Comparison of ENCODE assay signal across 1 cellular context in the genomic region with DNA sequence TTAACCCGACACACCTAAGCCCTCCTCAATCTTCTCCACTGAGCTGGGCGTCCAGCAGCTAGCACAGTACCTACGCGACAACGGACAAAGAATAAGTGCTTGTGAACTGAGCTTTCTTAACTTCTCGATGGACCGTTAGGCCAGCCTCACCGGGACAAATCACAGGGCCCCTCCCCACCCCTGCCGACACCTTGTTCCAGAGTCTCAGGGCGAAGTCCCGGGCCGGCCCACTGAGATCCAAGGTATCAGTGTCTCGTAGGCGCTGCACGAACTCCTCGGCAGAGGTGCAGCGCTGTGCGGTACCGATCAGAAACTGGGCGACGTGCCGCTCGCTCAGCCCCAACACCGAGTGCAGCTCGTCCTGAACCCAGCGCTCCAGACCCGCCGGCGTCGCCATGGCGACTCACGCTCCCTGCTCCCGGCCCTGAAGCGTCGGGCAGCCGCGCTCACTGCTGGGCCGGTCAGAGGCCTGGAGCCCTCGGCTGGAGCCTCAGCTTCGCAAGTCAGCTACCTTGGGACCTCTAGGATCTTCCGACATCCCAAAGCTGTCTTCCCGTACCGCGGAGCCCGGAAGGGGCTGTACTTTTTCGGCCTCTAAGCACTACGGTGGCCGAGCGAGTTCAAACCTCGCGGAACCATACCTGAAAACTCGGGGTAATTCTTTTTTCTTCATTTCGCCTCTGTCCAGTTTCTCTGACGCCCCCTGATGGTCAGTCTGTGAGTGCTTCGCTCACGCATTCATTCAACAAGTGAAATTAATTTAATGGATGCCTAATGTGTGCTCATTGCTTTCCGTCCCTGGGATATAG.
TF ChIP-seq lines count a peak whose summit lies in the region.

A gene (minus strand): TSS at position 562 of the 809 bp plus-strand sequence. CDS start 165 bp downstream, at position 397.

TF ChIP-seq in GM12878, 131 proteins besides CTCF, POLR2A, EP300 and RAD21 (continued from another document and continues in another):
- TF ChIP-seq, protein P1, sequence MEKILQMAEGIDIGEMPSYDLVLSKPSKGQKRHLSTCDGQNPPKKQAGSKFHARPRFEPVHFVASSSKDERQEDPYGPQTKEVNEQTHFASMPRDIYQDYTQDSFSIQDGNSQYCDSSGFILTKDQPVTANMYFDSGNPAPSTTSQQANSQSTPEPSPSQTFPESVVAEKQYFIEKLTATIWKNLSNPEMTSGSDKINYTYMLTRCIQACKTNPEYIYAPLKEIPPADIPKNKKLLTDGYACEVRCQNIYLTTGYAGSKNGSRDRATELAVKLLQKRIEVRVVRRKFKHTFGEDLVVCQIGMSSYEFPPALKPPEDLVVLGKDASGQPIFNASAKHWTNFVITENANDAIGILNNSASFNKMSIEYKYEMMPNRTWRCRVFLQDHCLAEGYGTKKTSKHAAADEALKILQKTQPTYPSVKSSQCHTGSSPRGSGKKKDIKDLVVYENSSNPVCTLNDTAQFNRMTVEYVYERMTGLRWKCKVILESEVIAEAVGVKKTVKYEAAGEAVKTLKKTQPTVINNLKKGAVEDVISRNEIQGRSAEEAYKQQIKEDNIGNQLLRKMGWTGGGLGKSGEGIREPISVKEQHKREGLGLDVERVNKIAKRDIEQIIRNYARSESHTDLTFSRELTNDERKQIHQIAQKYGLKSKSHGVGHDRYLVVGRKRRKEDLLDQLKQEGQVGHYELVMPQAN (conservative IDR thresholded peaks at IDR 0.05): peak; percentile 96
- no peak for TF ChIP-seq EZH2 (IDR thresholded peaks at IDR 0.05; ENCODE audit: borderline replicate concordance, control insufficient read depth, low read depth, low read length)
- TF ChIP-seq CBFB (IDR thresholded peaks at IDR 0.05; ENCODE audit: low read depth): peak; percentile 81; the same call in 1 of the 2 replicates
- TF ChIP-seq SPI1 (IDR thresholded peaks at IDR 0.05; ENCODE audit: borderline replicate concordance, insufficient read depth, low read depth, low read length): no peak
- TF ChIP-seq RFX5 (IDR thresholded peaks at IDR 0.05; ENCODE audit: low read depth, low read length): no peak
- TF ChIP-seq ZNF217 (IDR thresholded peaks at IDR 0.05): no peak
- no peak for TF ChIP-seq WRNIP1 (IDR thresholded peaks at IDR 0.05; ENCODE audit: borderline replicate concordance, low read depth, low read length)
- no peak for TF ChIP-seq YBX1 (IDR thresholded peaks at IDR 0.05)
- TF ChIP-seq MTA2 (IDR thresholded peaks at IDR 0.05; ENCODE audit: low read depth): no peak
- no peak for TF ChIP-seq EED (IDR thresholded peaks at IDR 0.05; ENCODE audit: low read depth)
- no peak for TF ChIP-seq PAX8 (IDR thresholded peaks at IDR 0.05)
- TF ChIP-seq MXI1 (IDR thresholded peaks at IDR 0.05; ENCODE audit: low read depth, low read length): no peak
- TF ChIP-seq, protein P2, sequence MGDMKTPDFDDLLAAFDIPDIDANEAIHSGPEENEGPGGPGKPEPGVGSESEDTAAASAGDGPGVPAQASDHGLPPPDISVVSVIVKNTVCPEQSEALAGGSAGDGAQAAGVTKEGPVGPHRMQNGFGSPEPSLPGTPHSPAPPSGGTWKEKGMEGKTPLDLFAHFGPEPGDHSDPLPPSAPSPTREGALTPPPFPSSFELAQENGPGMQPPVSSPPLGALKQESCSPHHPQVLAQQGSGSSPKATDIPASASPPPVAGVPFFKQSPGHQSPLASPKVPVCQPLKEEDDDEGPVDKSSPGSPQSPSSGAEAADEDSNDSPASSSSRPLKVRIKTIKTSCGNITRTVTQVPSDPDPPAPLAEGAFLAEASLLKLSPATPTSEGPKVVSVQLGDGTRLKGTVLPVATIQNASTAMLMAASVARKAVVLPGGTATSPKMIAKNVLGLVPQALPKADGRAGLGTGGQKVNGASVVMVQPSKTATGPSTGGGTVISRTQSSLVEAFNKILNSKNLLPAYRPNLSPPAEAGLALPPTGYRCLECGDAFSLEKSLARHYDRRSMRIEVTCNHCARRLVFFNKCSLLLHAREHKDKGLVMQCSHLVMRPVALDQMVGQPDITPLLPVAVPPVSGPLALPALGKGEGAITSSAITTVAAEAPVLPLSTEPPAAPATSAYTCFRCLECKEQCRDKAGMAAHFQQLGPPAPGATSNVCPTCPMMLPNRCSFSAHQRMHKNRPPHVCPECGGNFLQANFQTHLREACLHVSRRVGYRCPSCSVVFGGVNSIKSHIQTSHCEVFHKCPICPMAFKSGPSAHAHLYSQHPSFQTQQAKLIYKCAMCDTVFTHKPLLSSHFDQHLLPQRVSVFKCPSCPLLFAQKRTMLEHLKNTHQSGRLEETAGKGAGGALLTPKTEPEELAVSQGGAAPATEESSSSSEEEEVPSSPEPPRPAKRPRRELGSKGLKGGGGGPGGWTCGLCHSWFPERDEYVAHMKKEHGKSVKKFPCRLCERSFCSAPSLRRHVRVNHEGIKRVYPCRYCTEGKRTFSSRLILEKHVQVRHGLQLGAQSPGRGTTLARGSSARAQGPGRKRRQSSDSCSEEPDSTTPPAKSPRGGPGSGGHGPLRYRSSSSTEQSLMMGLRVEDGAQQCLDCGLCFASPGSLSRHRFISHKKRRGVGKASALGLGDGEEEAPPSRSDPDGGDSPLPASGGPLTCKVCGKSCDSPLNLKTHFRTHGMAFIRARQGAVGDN (IDR thresholded peaks at IDR 0.05): no peak
- TF ChIP-seq, protein P3, sequence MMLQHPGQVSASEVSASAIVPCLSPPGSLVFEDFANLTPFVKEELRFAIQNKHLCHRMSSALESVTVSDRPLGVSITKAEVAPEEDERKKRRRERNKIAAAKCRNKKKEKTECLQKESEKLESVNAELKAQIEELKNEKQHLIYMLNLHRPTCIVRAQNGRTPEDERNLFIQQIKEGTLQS (IDR thresholded peaks at IDR 0.05; ENCODE audit: borderline replicate concordance, extremely low read depth, low read depth, low read length): no peak
- TF ChIP-seq CHD1 (IDR thresholded peaks at IDR 0.05; ENCODE audit: low read depth, low read length): no peak
- TF ChIP-seq, protein P4, sequence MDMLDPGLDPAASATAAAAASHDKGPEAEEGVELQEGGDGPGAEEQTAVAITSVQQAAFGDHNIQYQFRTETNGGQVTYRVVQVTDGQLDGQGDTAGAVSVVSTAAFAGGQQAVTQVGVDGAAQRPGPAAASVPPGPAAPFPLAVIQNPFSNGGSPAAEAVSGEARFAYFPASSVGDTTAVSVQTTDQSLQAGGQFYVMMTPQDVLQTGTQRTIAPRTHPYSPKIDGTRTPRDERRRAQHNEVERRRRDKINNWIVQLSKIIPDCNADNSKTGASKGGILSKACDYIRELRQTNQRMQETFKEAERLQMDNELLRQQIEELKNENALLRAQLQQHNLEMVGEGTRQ (IDR thresholded peaks at IDR 0.05; ENCODE audit: borderline replicate concordance, low read depth, low read length): no peak
- TF ChIP-seq SMAD5 (IDR thresholded peaks at IDR 0.05; ENCODE audit: low read depth): peak; percentile 66; the same call in 1 of the 2 replicates
- TF ChIP-seq, protein P5, sequence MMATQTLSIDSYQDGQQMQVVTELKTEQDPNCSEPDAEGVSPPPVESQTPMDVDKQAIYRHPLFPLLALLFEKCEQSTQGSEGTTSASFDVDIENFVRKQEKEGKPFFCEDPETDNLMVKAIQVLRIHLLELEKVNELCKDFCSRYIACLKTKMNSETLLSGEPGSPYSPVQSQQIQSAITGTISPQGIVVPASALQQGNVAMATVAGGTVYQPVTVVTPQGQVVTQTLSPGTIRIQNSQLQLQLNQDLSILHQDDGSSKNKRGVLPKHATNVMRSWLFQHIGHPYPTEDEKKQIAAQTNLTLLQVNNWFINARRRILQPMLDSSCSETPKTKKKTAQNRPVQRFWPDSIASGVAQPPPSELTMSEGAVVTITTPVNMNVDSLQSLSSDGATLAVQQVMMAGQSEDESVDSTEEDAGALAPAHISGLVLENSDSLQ (IDR thresholded peaks at IDR 0.05): 0 out of 2 replicates have a peak, but pooled peaks have one; percentile 12
- peak; percentile 37 for TF ChIP-seq SIX5 (IDR thresholded peaks at IDR 0.05; ENCODE audit: low read depth, low read length, severe bottlenecking)
- TF ChIP-seq, protein P6, sequence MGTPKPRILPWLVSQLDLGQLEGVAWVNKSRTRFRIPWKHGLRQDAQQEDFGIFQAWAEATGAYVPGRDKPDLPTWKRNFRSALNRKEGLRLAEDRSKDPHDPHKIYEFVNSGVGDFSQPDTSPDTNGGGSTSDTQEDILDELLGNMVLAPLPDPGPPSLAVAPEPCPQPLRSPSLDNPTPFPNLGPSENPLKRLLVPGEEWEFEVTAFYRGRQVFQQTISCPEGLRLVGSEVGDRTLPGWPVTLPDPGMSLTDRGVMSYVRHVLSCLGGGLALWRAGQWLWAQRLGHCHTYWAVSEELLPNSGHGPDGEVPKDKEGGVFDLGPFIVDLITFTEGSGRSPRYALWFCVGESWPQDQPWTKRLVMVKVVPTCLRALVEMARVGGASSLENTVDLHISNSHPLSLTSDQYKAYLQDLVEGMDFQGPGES (IDR thresholded peaks at IDR 0.05): no peak
- no peak for TF ChIP-seq SUZ12 (IDR thresholded peaks at IDR 0.05; ENCODE audit: unreplicated experiment)
- TF ChIP-seq GABPA (IDR thresholded peaks at IDR 0.05; ENCODE audit: low read depth): peak; percentile 80
- TF ChIP-seq NR2C1 (IDR thresholded peaks at IDR 0.05): no peak
- TF ChIP-seq ETV6 (conservative IDR thresholded peaks at IDR 0.05 in 1 of 2, IDR thresholded peaks at IDR 0.05 in 1 of 2; ENCODE audit: borderline replicate concordance in 1 of 2, low read depth in 1 of 2): no peak
- TF ChIP-seq CHD2 (IDR thresholded peaks at IDR 0.05; ENCODE audit: borderline replicate concordance, low read depth, low read length): peak; percentile 87
- TF ChIP-seq, protein P7, sequence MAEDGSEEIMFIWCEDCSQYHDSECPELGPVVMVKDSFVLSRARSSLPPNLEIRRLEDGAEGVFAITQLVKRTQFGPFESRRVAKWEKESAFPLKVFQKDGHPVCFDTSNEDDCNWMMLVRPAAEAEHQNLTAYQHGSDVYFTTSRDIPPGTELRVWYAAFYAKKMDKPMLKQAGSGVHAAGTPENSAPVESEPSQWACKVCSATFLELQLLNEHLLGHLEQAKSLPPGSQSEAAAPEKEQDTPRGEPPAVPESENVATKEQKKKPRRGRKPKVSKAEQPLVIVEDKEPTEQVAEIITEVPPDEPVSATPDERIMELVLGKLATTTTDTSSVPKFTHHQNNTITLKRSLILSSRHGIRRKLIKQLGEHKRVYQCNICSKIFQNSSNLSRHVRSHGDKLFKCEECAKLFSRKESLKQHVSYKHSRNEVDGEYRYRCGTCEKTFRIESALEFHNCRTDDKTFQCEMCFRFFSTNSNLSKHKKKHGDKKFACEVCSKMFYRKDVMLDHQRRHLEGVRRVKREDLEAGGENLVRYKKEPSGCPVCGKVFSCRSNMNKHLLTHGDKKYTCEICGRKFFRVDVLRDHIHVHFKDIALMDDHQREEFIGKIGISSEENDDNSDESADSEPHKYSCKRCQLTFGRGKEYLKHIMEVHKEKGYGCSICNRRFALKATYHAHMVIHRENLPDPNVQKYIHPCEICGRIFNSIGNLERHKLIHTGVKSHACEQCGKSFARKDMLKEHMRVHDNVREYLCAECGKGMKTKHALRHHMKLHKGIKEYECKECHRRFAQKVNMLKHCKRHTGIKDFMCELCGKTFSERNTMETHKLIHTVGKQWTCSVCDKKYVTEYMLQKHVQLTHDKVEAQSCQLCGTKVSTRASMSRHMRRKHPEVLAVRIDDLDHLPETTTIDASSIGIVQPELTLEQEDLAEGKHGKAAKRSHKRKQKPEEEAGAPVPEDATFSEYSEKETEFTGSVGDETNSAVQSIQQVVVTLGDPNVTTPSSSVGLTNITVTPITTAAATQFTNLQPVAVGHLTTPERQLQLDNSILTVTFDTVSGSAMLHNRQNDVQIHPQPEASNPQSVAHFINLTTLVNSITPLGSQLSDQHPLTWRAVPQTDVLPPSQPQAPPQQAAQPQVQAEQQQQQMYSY (CRISPR knock-in tag; IDR thresholded peaks at IDR 0.05): no peak
- no peak; the same call in none of the 2 replicates for TF ChIP-seq NBN (IDR thresholded peaks at IDR 0.05)
- peak; percentile 74 for TF ChIP-seq POLR2AphosphoS5 (IDR thresholded peaks at IDR 0.05; ENCODE audit: low read length)
- TF ChIP-seq BMI1 (IDR thresholded peaks at IDR 0.05; ENCODE audit: borderline replicate concordance): peak; percentile 82
- TF ChIP-seq STAT3 (IDR thresholded peaks at IDR 0.05; ENCODE audit: low read depth, low read length): no peak
- 0 out of 2 replicates have a peak, but pooled peaks have one; percentile 39 for TF ChIP-seq CBX5 (IDR thresholded peaks at IDR 0.05; ENCODE audit: low read depth)
- no peak for TF ChIP-seq BRCA1 (IDR thresholded peaks at IDR 0.05; ENCODE audit: low read depth, low read length)
- no peak for TF ChIP-seq TARDBP (IDR thresholded peaks at IDR 0.05; ENCODE audit: borderline replicate concordance)
- no peak for TF ChIP-seq DPF2 (IDR thresholded peaks at IDR 0.05)
- TF ChIP-seq, protein P8, sequence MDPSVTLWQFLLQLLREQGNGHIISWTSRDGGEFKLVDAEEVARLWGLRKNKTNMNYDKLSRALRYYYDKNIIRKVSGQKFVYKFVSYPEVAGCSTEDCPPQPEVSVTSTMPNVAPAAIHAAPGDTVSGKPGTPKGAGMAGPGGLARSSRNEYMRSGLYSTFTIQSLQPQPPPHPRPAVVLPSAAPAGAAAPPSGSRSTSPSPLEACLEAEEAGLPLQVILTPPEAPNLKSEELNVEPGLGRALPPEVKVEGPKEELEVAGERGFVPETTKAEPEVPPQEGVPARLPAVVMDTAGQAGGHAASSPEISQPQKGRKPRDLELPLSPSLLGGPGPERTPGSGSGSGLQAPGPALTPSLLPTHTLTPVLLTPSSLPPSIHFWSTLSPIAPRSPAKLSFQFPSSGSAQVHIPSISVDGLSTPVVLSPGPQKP (IDR thresholded peaks at IDR 0.05; ENCODE audit: low read depth, low read length): 0 out of 2 replicates have a peak, but pooled peaks have one; percentile 49
- peak; percentile 49; the same call in 1 of the 2 replicates for TF ChIP-seq BACH1 (IDR thresholded peaks at IDR 0.05; ENCODE audit: borderline replicate concordance)
- TF ChIP-seq, protein P9, sequence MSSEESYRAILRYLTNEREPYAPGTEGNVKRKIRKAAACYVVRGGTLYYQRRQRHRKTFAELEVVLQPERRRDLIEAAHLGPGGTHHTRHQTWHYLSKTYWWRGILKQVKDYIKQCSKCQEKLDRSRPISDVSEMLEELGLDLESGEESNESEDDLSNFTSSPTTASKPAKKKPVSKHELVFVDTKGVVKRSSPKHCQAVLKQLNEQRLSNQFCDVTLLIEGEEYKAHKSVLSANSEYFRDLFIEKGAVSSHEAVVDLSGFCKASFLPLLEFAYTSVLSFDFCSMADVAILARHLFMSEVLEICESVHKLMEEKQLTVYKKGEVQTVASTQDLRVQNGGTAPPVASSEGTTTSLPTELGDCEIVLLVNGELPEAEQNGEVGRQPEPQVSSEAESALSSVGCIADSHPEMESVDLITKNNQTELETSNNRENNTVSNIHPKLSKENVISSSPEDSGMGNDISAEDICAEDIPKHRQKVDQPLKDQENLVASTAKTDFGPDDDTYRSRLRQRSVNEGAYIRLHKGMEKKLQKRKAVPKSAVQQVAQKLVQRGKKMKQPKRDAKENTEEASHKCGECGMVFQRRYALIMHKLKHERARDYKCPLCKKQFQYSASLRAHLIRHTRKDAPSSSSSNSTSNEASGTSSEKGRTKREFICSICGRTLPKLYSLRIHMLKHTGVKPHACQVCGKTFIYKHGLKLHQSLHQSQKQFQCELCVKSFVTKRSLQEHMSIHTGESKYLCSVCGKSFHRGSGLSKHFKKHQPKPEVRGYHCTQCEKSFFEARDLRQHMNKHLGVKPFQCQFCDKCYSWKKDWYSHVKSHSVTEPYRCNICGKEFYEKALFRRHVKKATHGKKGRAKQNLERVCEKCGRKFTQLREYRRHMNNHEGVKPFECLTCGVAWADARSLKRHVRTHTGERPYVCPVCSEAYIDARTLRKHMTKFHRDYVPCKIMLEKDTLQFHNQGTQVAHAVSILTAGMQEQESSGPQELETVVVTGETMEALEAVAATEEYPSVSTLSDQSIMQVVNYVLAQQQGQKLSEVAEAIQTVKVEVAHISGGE (CRISPR knock-in tag; IDR thresholded peaks at IDR 0.05): peak; percentile 33; the same call in 1 of the 2 replicates
- TF ChIP-seq FOXK2 (IDR thresholded peaks at IDR 0.05): no peak
